In the genomic region with DNA sequence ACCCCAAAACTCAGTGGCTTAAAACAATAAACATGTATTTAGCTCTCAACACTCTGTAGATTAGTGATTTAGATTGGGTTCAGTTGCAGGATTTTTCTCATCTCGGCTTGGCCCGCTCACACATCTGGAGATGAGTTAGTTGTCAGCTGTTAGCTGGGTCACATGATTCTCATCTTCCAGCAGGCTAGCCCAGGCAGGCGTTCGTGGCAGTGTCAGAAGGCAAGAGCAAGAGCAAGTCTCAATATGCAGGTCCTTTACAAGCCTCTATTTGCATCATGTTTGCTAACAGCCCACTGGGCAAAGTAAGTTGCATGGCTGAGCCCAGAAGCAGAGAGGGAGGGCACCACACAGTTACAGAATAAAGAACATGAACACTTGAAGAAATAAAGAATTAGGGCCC, we compare ENCODE assay signal across 31 cellular contexts.
DNase-seq lines count a peak whose midpoint lies in the region; ATAC-seq and TF ChIP-seq lines count a peak whose summit lies in the region.
"Had no signal": no experiment of that assay in that cellular context is flagged by ENCODE, and none has a peak within 500 bp of the region (broad histone marks: within the 10 kb centered on the region; RNA-seq: fewer than 3 reads in every experiment).

No MANE protein-coding gene starts in this region.

- H3K9me3 Mint-ChIP-seq in activated CD4-positive, alpha-beta T cell treated with anti-CD3 and anti-CD28 coated beads for 36 hours (ENCODE audit: low read depth), result no peaks in the 10 kb centered on the region
- no peaks in the 10 kb centered on the region for H3K9me3 Mint-ChIP-seq in effector memory CD8-positive, alpha-beta T cell
- H3K9me3 Mint-ChIP-seq: activated naive CD8-positive, alpha-beta T cell treated with anti-CD3 and anti-CD28 coated beads, Interleukin-2, amount 50 U/mL, for 24 hours; IgD-negative memory B cell; stimulated activated naive CD8-positive, alpha-beta T cell treated with anti-CD3 and anti-CD28 coated beads, Interleukin-15, Interleukin-2, amounts not matched to agents 100 ng/mL and 50 ng/mL, for 24 hours; T-cell had no signal

- H3K4me1 ChIP-seq in vagina, result no peaks in the 10 kb centered on the region
- H3K4me1 ChIP-seq: left lung, parathyroid adenoma, testis had no signal

- H3K27me3 Mint-ChIP-seq in activated CD4-positive, alpha-beta T cell treated with anti-CD3 and anti-CD28 coated beads for 36 hours, result no peaks in the 10 kb centered on the region
- no peaks in the 10 kb centered on the region for H3K27me3 Mint-ChIP-seq in effector memory CD8-positive, alpha-beta T cell
- H3K27me3 Mint-ChIP-seq: T-cell had no signal

- no peak for TF ChIP-seq CTCF in AG10803 (conservative IDR thresholded peaks at IDR 0.05; ENCODE audit: low read length)
- TF ChIP-seq CTCF in choroid plexus epithelial cell (conservative IDR thresholded peaks at IDR 0.05; ENCODE audit: low read depth, low read length), result no peak
- TF ChIP-seq CTCF in vagina (IDR thresholded peaks at IDR 0.05), result no peak

- H3K9me3 ChIP-seq in vagina, result no peaks in the 10 kb centered on the region
- H3K9me3 ChIP-seq: testis had no signal

- H3K36me3 Mint-ChIP-seq in activated CD4-positive, alpha-beta T cell treated with anti-CD3 and anti-CD28 coated beads for 36 hours (ENCODE audit: low read depth), result no peaks in the 10 kb centered on the region
- H3K36me3 Mint-ChIP-seq in effector memory CD8-positive, alpha-beta T cell (ENCODE audit: insufficient read depth), result no peaks in the 10 kb centered on the region
- H3K36me3 Mint-ChIP-seq: CD4-positive, CD25-positive, alpha-beta regulatory T cell; IgD-negative memory B cell; T-cell had no signal

- H3K4me1 Mint-ChIP-seq in activated CD4-positive, alpha-beta T cell treated with anti-CD3 and anti-CD28 coated beads for 36 hours, result peaks cover 6% of the 10 kb centered on the region
- H3K4me1 Mint-ChIP-seq in effector memory CD8-positive, alpha-beta T cell (ENCODE audit: low read depth in 2 of 2), result no peaks in the 10 kb centered on the region
- H3K4me1 Mint-ChIP-seq: CD4-positive, CD25-positive, alpha-beta regulatory T cell; T-cell had no signal

- no peak overlapping the region for H3K27ac Mint-ChIP-seq in activated CD4-positive, alpha-beta T cell treated with anti-CD3 and anti-CD28 coated beads for 36 hours
- H3K27ac Mint-ChIP-seq in effector memory CD8-positive, alpha-beta T cell, result no peak overlapping the region
- H3K27ac Mint-ChIP-seq: activated naive CD8-positive, alpha-beta T cell treated with anti-CD3 and anti-CD28 coated beads, Interleukin-2, amount 50 U/mL, for 24 hours; activated T-cell treated with anti-CD3 and anti-CD28 coated beads, Interleukin-2, amount 50 U/mL, for 72 hours; CD4-positive, CD25-positive, alpha-beta regulatory T cell; HFFc6; IgD-negative memory B cell; stimulated activated naive CD8-positive, alpha-beta T cell treated with anti-CD3 and anti-CD28 coated beads, Interleukin-15, Interleukin-2, amounts not matched to agents 100 ng/mL and 50 ng/mL, for 24 hours; T-cell had no signal

- intact Hi-C loops in activated CD4-positive, alpha-beta T cell treated with anti-CD3 and anti-CD28 coated beads for 36 hours (cut with DNase I, micrococcal nuclease), result no loop called here
- intact Hi-C loops in vagina (cut with DNase I), result no loop called here

- no peak overlapping the region for H3K27ac ChIP-seq in vagina
- H3K27ac ChIP-seq: GM23248, left lung, parathyroid adenoma, RWPE1, spleen, testis had no signal

- no peaks in the 10 kb centered on the region for H3K36me3 ChIP-seq in vagina
- H3K36me3 ChIP-seq: left lung, spleen had no signal

- peak; percentile 7 for DNase-seq in AG10803 (ENCODE audit: low read depth)
- peak; percentile 29 for DNase-seq in NCI-H1694 treated with DMSO at 0.1 percent for 48 hours (lab: John Stamatoyannopoulos, UW)
- DNase-seq in choroid plexus epithelial cell (ENCODE audit: low read depth), result peak; percentile 23
- DNase-seq in globus pallidus (ENCODE audit: low spot score), result peak; percentile 11
- DNase-seq in activated CD4-positive, alpha-beta T cell treated with anti-CD3 and anti-CD28 coated beads for 36 hours, result no peak
- DNase-seq in NCI-H1092 (lab: John Stamatoyannopoulos, UW), result no peak
- DNase-seq in vagina (ENCODE audit: extremely low spot score in 2 of 2), result no peak
- no peak for DNase-seq in effector memory CD8-positive, alpha-beta T cell
- DNase-seq: activated CD4-positive, alpha-beta T cell treated with anti-CD3 and anti-CD28 coated beads, Interleukin-2, amount 50 U/mL, for 1 hour; activated naive CD4-positive, alpha-beta T cell; activated naive CD8-positive, alpha-beta T cell treated with anti-CD3 and anti-CD28 coated beads, Interleukin-2, amount 50 U/mL, for 24 hours; activated T-cell treated with anti-CD3 and anti-CD28 coated beads, Interleukin-2, amount 50 U/mL, for 72 hours; Calu3; CD4-positive, CD25-positive, alpha-beta regulatory T cell; cortex of kidney; DND-41; GM23248; HFFc6; left lung; mesenchymal stem cell; NCI-H1048; NCI-H2029; NCI-H446; spleen; stimulated activated CD4-positive, alpha-beta T cell treated with anti-CD3 and anti-CD28 coated beads, Interleukin-2, amount 100 ng/mL, for 24 hours; T-cell; testis had no signal

- ATAC-seq in activated CD4-positive, alpha-beta T cell treated with anti-CD3 and anti-CD28 coated beads for 36 hours, result no peak
- no peak for ATAC-seq in effector memory CD8-positive, alpha-beta T cell (replicated peaks)
- ATAC-seq: activated naive CD8-positive, alpha-beta T cell treated with anti-CD3 and anti-CD28 coated beads, Interleukin-2, amount 50 U/mL, for 24 hours; activated T-cell treated with anti-CD3 and anti-CD28 coated beads, Interleukin-2, amount 50 U/mL, for 72 hours; left lung; T-cell had no signal

- no peaks in the 10 kb centered on the region for H3K27me3 ChIP-seq in vagina
- H3K27me3 ChIP-seq: left lung, spleen, testis had no signal

- CTCF ChIA-PET in activated CD4-positive, alpha-beta T cell treated with anti-CD3 and anti-CD28 coated beads for 36 hours (lab: Charles Lee), result interaction anchor here (1.9 kb wide), 1 partner anchor 13 kb away, joined by 5 read pairs; no protein-coding TSS in a partner anchor

- no peak overlapping the region for H3K4me3 ChIP-seq in AG10803 (ENCODE audit: low read length)
- no peak overlapping the region for H3K4me3 ChIP-seq in choroid plexus epithelial cell (ENCODE audit: low read depth, low read length)
- H3K4me3 ChIP-seq in vagina, result no peak overlapping the region
- H3K4me3 ChIP-seq: GM23248, left lung, spleen, testis had no signal

- TF ChIP-seq POLR2A in vagina (IDR thresholded peaks at IDR 0.05), result no peak

- POLR2A ChIA-PET in activated CD4-positive, alpha-beta T cell treated with anti-CD3 and anti-CD28 coated beads for 36 hours (lab: Charles Lee), result no interaction called here

- no peak overlapping the region for H3K4me3 Mint-ChIP-seq in activated CD4-positive, alpha-beta T cell treated with anti-CD3 and anti-CD28 coated beads for 36 hours
- no peak overlapping the region for H3K4me3 Mint-ChIP-seq in effector memory CD8-positive, alpha-beta T cell
- H3K4me3 Mint-ChIP-seq: activated naive CD8-positive, alpha-beta T cell treated with anti-CD3 and anti-CD28 coated beads, Interleukin-2, amount 50 U/mL, for 24 hours; activated T-cell treated with anti-CD3 and anti-CD28 coated beads, Interleukin-2, amount 50 U/mL, for 72 hours; CD4-positive, CD25-positive, alpha-beta regulatory T cell; HFFc6; IgD-negative memory B cell; stimulated activated naive CD8-positive, alpha-beta T cell treated with anti-CD3 and anti-CD28 coated beads, Interleukin-15, Interleukin-2, amounts not matched to agents 100 ng/mL and 50 ng/mL, for 24 hours; T-cell had no signal

Comparison
In these comparisons a context has a peak if more than half of its experiments do, and no peak if none do; other contexts are left out.
1. DNase-seq: peak in AG10803 (single experiment), NCI-H1694 treated with DMSO at 0.1 percent for 48 hours (single experiment), choroid plexus epithelial cell (single experiment) and globus pallidus (single experiment); none in activated CD4-positive, alpha-beta T cell treated with anti-CD3 and anti-CD28 coated beads for 36 hours (single experiment), NCI-H1092 (single experiment), vagina (0 of 2) and effector memory CD8-positive, alpha-beta T cell (0 of 3).